1 cellular context compared by ENCODE assay signal in genomic region chr13:96684472-96684871, GRCh38.
TF ChIP-seq lines count a peak whose summit lies in the region.

No MANE protein-coding gene starts in this region.

TF ChIP-seq in H1, 55 proteins besides CTCF, POLR2A, EP300 and RAD21 (continued from another document):
- no peak for TF ChIP-seq CHD7 (IDR thresholded peaks at IDR 0.05; ENCODE audit: insufficient replicate concordance, low read length)
TF ChIP-seq in H1: peak in this region for 1.
